Comparison of ENCODE assay signal across 30 cellular contexts in genomic region chr5:129807162-129807814, GRCh38. TPM values are rescaled to one million over a fixed set of nuclear protein-coding genes. Genes with fewer than 3 reads are reported as not detected.
"Had no signal": no experiment of that assay in that cellular context is flagged by ENCODE, and none has a peak within 500 bp of the region (broad histone marks: within the 10 kb centered on the region; RNA-seq: fewer than 3 reads in every experiment).

No MANE protein-coding gene starts in this region.

- H3K4me3 Mint-ChIP-seq: activated naive CD8-positive, alpha-beta T cell treated with anti-CD3 and anti-CD28 coated beads, Interleukin-2, amount 10 ng/mL, durations not matched to agents 7 days and 5 days; nephron; T-helper 1 cell treated with Interleukin-12 subunit alpha and Interleukin-12 subunit beta and Interleukin-4 antibody, amounts not matched to agents 30 μg/mL and 1 μg/mL, for 36 hours had no signal

- H3K4me1 Mint-ChIP-seq: activated naive CD8-positive, alpha-beta T cell treated with anti-CD3 and anti-CD28 coated beads, Interleukin-2, amount 10 ng/mL, durations not matched to agents 7 days and 5 days; nephron had no signal

- H3K4me1 ChIP-seq: psoas muscle, right atrium auricular region, thyroid gland, upper lobe of right lung had no signal

- H3K4me3 ChIP-seq: cardiac muscle cell, ovary, psoas muscle, right atrium auricular region, thyroid gland, upper lobe of right lung had no signal

- H3K27me3 Mint-ChIP-seq: activated naive CD8-positive, alpha-beta T cell treated with anti-CD3 and anti-CD28 coated beads, Interleukin-2, amount 10 ng/mL, durations not matched to agents 7 days and 5 days had no signal

- H3K27ac ChIP-seq: cardiac muscle cell, neutrophil, ovary, psoas muscle, right atrium auricular region, thyroid gland, upper lobe of right lung had no signal

- H3K27me3 ChIP-seq: cardiac muscle cell, neutrophil, ovary, right atrium auricular region, thyroid gland, upper lobe of right lung had no signal

- H3K9me3 ChIP-seq: neutrophil, ovary, psoas muscle, right atrium auricular region, thyroid gland, upper lobe of right lung had no signal

- DNase-seq: activated CD4-positive, alpha-beta T cell treated with anti-CD3 and anti-CD28 coated beads for 4 hours; activated CD4-positive, alpha-beta T cell treated with anti-CD3 and anti-CD28 coated beads, Interleukin-2, amount 50 U/mL, for 48 hours; activated CD4-positive, CD25-positive, alpha-beta regulatory T cell; activated naive CD4-positive, alpha-beta T cell treated with Interleukin-2 at 50 U/mL for 16 hours; activated naive CD8-positive, alpha-beta T cell treated with anti-CD3 and anti-CD28 coated beads, Interleukin-2, amount 10 ng/mL, durations not matched to agents 7 days and 5 days; activated T-cell treated with anti-CD3 and anti-CD28 coated beads, Interleukin-2, amount 50 U/mL, for 48 hours; amygdala; cortex of kidney; glutamatergic neuron; hippocampal formation; left colon; mesenchymal stem cell; ovary; psoas muscle; stimulated activated CD4-positive, alpha-beta T cell treated with anti-CD3 and anti-CD28 coated beads, Interleukin-4, amount 100 ng/mL, for 4 hours; stimulated activated naive CD8-positive, alpha-beta T cell treated with anti-CD3 and anti-CD28 coated beads, Interleukin-15, Interleukin-2, amounts not matched to agents 100 U/mL and 50 U/mL, for 24 hours; substantia nigra; T1000; thyroid gland; upper lobe of right lung had no signal

- H3K36me3 Mint-ChIP-seq: activated naive CD8-positive, alpha-beta T cell treated with anti-CD3 and anti-CD28 coated beads, Interleukin-2, amount 10 ng/mL, durations not matched to agents 7 days and 5 days had no signal

- H3K36me3 ChIP-seq: cardiac muscle cell, neutrophil, ovary, right atrium auricular region, thyroid gland, upper lobe of right lung had no signal

- H3K9me3 Mint-ChIP-seq: T-helper 1 cell treated with Interleukin-12 subunit alpha and Interleukin-12 subunit beta and Interleukin-4 antibody, amounts not matched to agents 30 μg/mL and 1 μg/mL, for 36 hours had no signal

- H3K27ac Mint-ChIP-seq: activated naive CD8-positive, alpha-beta T cell treated with anti-CD3 and anti-CD28 coated beads, Interleukin-2, amount 10 ng/mL, durations not matched to agents 7 days and 5 days; nephron; T-helper 1 cell treated with Interleukin-12 subunit alpha and Interleukin-12 subunit beta and Interleukin-4 antibody, amounts not matched to agents 30 μg/mL and 1 μg/mL, for 36 hours had no signal

RNA-seq across cellular contexts. Expression of gene MINAR2, which starts 59.4 kb away (rescaled TPM):
- total RNA-seq: activated naive CD8-positive, alpha-beta T cell treated with anti-CD3 and anti-CD28 coated beads, Interleukin-2, amount 10 ng/mL, durations not matched to agents 7 days and 5 days; cardiac muscle cell; frontal cortex; left colon; lower leg skin; mononuclear cell; myocyte; psoas muscle; right atrium auricular region; thyroid gland; upper lobe of right lung had no signal
- polyA plus RNA-seq: cardiac muscle cell, esophagus, psoas muscle had no signal
